8 cellular contexts compared by ENCODE assay signal in the genomic region with DNA sequence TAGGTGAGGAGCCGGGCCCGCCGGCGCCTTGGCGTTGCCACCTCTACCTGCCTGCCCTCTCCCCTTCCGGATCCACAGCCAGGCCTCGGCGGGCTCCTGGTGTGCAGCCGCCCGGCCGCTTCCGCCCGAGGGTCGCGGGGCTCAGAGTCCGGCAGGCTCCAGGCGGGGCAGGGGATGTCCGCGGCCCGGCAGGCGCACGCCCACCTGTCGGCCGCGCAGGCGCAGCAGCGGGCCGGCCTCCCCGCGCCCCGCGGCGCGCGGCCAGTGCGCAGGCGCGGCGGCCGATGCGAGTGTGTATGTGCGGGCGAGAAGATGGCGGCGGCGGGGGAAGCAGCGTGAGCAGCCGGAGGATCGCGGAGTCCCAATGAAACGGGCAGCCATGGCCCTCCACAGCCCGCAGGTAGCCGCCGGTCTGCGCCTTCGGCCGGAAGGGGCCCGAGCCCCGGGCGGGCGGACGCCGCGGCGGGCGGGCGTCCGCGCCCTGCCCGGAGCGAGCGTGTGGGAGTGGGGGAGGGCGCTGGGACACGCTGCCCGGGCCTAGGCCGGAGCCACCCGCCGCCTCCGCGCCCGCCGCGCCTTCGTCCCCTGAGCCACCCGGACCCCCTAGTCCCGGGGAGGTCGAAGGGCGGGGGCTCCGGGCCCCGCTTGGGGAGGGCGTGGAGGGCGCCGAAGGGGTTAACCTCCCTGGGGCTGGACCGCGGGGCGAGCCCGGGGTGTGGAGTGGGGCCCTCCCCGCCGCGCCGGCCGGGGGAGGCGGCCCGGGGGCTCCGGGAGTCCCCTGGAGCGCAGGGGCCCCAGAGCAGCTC. TPM values are rescaled to one million over a fixed set of nuclear protein-coding genes. Genes with fewer than 3 reads are reported as not detected.
A peak's percentile ranks its signal among the peaks of the same experiment; 100 is the strongest.
DNase-seq lines count a peak whose midpoint lies in the region; ATAC-seq and TF ChIP-seq lines count a peak whose summit lies in the region.

A gene with protein sequence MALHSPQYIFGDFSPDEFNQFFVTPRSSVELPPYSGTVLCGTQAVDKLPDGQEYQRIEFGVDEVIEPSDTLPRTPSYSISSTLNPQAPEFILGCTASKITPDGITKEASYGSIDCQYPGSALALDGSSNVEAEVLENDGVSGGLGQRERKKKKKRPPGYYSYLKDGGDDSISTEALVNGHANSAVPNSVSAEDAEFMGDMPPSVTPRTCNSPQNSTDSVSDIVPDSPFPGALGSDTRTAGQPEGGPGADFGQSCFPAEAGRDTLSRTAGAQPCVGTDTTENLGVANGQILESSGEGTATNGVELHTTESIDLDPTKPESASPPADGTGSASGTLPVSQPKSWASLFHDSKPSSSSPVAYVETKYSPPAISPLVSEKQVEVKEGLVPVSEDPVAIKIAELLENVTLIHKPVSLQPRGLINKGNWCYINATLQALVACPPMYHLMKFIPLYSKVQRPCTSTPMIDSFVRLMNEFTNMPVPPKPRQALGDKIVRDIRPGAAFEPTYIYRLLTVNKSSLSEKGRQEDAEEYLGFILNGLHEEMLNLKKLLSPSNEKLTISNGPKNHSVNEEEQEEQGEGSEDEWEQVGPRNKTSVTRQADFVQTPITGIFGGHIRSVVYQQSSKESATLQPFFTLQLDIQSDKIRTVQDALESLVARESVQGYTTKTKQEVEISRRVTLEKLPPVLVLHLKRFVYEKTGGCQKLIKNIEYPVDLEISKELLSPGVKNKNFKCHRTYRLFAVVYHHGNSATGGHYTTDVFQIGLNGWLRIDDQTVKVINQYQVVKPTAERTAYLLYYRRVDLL (plus strand): TSS at position 289 of the 806 bp plus-strand sequence. CDS start 91 bp downstream, at position 380.

- H3K27me3 Mint-ChIP-seq in activated naive CD4-positive, alpha-beta T cell treated with anti-CD3 and anti-CD28 coated beads, Interleukin-2, amount 50 U/mL, for 24 hours = no peaks in the 10 kb centered on the region

- TF ChIP-seq CTCF in ovary (IDR thresholded peaks at IDR 0.05) (no peak), thoracic aorta (IDR thresholded peaks at IDR 0.05) (no peak)

- no peaks in the 10 kb centered on the region for H3K9me3 ChIP-seq in ES-I3 (ENCODE audit: control insufficient read depth, insufficient read depth, low read length)
- H3K9me3 ChIP-seq in MG63 = no peaks in the 10 kb centered on the region
- H3K9me3 ChIP-seq in ovary = no peaks in the 10 kb centered on the region
- no peaks in the 10 kb centered on the region for H3K9me3 ChIP-seq in thoracic aorta

- H3K4me1 Mint-ChIP-seq in activated naive CD4-positive, alpha-beta T cell treated with anti-CD3 and anti-CD28 coated beads, Interleukin-2, amount 50 U/mL, for 24 hours = peaks cover 34% of the 10 kb centered on the region

- H3K27ac ChIP-seq in ovary = peak within 1 kb of the TSS; percentile 76 to 81
- H3K27ac ChIP-seq in thoracic aorta = peak within 1 kb of the TSS; percentile 65

- peaks cover 18% of the 10 kb centered on the region for H3K4me1 ChIP-seq in ES-I3 (ENCODE audit: insufficient read depth, low read length)
- H3K4me1 ChIP-seq in ovary (ENCODE audit: insufficient read depth) = peaks cover 5% of the 10 kb centered on the region
- peaks cover 11 to 34% of the 10 kb centered on the region in 2 donors for H3K4me1 ChIP-seq in thoracic aorta (ENCODE audit: control insufficient read depth in 1 of 2, low read depth in 2 of 2)

- H3K9ac ChIP-seq in ES-I3 (ENCODE audit: low read depth, low read length) = peak within 1 kb of the TSS; percentile 99

- H3K9me3 Mint-ChIP-seq in activated naive CD4-positive, alpha-beta T cell treated with anti-CD3 and anti-CD28 coated beads, Interleukin-2, amount 50 U/mL, for 24 hours = no peaks in the 10 kb centered on the region

- H3K4me3 ChIP-seq in MG63 (peak within 1 kb of the TSS; percentile 71), ovary (peak within 1 kb of the TSS; percentile 85), thoracic aorta (peak within 1 kb of the TSS; percentile 98)

- intact Hi-C loops in head of caudate nucleus (cut with DNase I) (no loop called here), ovary (cut with DNase I) (no loop called here)

- no peaks in the 10 kb centered on the region for H3K36me3 Mint-ChIP-seq in activated naive CD4-positive, alpha-beta T cell treated with anti-CD3 and anti-CD28 coated beads, Interleukin-2, amount 50 U/mL, for 24 hours

- H3K27ac Mint-ChIP-seq in activated naive CD4-positive, alpha-beta T cell treated with anti-CD3 and anti-CD28 coated beads, Interleukin-2, amount 50 U/mL, for 24 hours = peak within 1 kb of the TSS; percentile 97

- DNase-seq in H4 (ENCODE audit: low spot score) (peak; percentile 66), MG63 (peak; percentile 68), SKM-1 (lab: John Stamatoyannopoulos, UW; ENCODE audit: unreplicated experiment) (peak; percentile 53), head of caudate nucleus (peak; percentile 34 to 90 (median 76)), ovary (peak; percentile 71 to 88 (median 81)), thoracic aorta (ENCODE audit: low spot score) (peak; percentile 24)

- no peaks in the 10 kb centered on the region for H3K36me3 ChIP-seq in ES-I3 (ENCODE audit: insufficient read depth, low read length)
- no peaks in the 10 kb centered on the region for H3K36me3 ChIP-seq in MG63
- no peaks in the 10 kb centered on the region for H3K36me3 ChIP-seq in ovary
- H3K36me3 ChIP-seq in thoracic aorta = no peaks in the 10 kb centered on the region

- H3K4me3 Mint-ChIP-seq in activated naive CD4-positive, alpha-beta T cell treated with anti-CD3 and anti-CD28 coated beads, Interleukin-2, amount 50 U/mL, for 24 hours = peak within 1 kb of the TSS; percentile 94

- peak; percentile 54 for TF ChIP-seq POLR2A in ovary (IDR thresholded peaks at IDR 0.05)

- WGBS in ovary, 3 donors = 0 to 1% (median 0%) methylated on average over 30 to 106 of the region's 106 CpGs

- ATAC-seq in thoracic aorta (ENCODE audit: insufficient number of reproducible peaks, low FRiP score, low read depth) = peak; percentile 51

- no peaks in the 10 kb centered on the region for H3K27me3 ChIP-seq in MG63
- H3K27me3 ChIP-seq in ovary = no peaks in the 10 kb centered on the region
- H3K27me3 ChIP-seq in thoracic aorta (replicated peaks; ENCODE audit: insufficient read depth) = no peaks in the 10 kb centered on the region

- TF ChIP-seq EP300 in ovary (IDR thresholded peaks at IDR 0.05) = no peak

RNA-seq across cellular contexts. Expression of the gene that starts here (rescaled TPM):
- 48.5 and 79.5 TPM in 2 replicates for total RNA-seq in H4 (2014; rRNA removed; shearing (Covaris generic))
- 29.8 and 33.5 TPM in 2 replicates for total RNA-seq in MG63 (2014; rRNA removed; shearing (Covaris generic); ENCODE audit: low replicate concordance)
- total RNA-seq in ovary (10 to 100 TPM; 41.1 to 83.6 (median 71.4) TPM), thoracic aorta (10 to 100 TPM; 36.7 to 85.2 TPM)
- polyA plus RNA-seq in ovary = 10 to 100 TPM; 24.6 to 98.8 TPM

Comparison
In these comparisons a context has a peak if more than half of its experiments do, and no peak if none do; other contexts are left out.
1. Peak in every context shown above with its lines: DNase-seq, ATAC-seq, H3K4me3 ChIP-seq and H3K27ac ChIP-seq.
2. DNase-seq: peak in every context shown above with its lines; median percentile 81 in ovary; 76 in head of caudate nucleus; 68 in MG63; 66 in H4; 53 in SKM-1; 24 in thoracic aorta.